Comparison of ENCODE assay signal across 16 cellular contexts in the genomic region with DNA sequence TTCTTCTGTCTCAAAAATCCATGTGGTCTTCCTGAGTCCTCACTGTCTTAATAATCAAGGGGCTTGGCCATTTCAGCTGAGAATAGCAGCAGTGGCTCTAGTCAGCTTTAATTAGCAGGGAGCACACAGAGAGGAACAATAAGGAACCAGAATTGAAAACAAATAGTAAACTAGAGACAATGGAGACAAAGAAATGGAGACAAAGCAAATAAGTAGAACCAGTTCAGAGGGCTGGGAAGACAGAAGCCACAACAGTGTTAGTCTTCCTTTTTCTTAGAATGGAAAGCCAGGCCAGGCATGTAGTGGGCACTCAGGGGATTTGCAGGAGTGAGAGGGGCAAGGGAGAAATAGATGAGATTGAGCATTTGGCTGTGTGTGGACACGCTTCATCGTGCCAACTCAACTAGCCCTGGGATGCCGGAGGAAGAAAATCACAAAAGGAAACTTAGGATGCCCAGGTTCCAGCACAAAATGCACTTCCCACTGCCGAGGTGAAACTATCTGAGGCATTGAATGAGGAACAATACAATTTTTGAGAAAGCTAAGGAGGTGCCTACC.
A peak's percentile ranks its signal among the peaks of the same experiment; 100 is the strongest.
DNase-seq lines count a peak whose midpoint lies in the region; ATAC-seq, FAIRE-seq and TF ChIP-seq lines count a peak whose summit lies in the region.
"Had no signal": no experiment of that assay in that cellular context is flagged by ENCODE, and none has a peak within 500 bp of the region (broad histone marks: within the 10 kb centered on the region; RNA-seq: fewer than 3 reads in every experiment).

No MANE protein-coding gene starts in this region.

- H4K20me1 ChIP-seq in astrocyte (ENCODE audit: insufficient read depth, low read length): peaks cover 4% of the 10 kb centered on the region

- H3K9ac ChIP-seq in astrocyte (ENCODE audit: low read length): no peak overlapping the region

- H3K27me3 Mint-ChIP-seq in astrocyte (ENCODE audit: low read depth, unreplicated experiment) (peaks cover 23% of the 10 kb centered on the region), nephron progenitor cell (ENCODE audit: low read depth, poor library complexity) (peaks cover 8% of the 10 kb centered on the region)
- H3K27me3 Mint-ChIP-seq: CD4-positive, alpha-beta memory T cell had no signal

- peak; percentile 35 for DNase-seq in H7
- peak; percentile 68 for DNase-seq in NCI-H2029 treated with DMSO at 0.1 percent for 48 hours (lab: John Stamatoyannopoulos, UW)
- no peak for DNase-seq in astrocyte (ENCODE audit: low read depth)
- DNase-seq in nephron progenitor cell: no peak
- no peak for DNase-seq in posterior vena cava (ENCODE audit: low spot score)
- DNase-seq in GM13977 (ENCODE audit: low spot score): no peak
- DNase-seq: activated CD4-positive, alpha-beta T cell treated with anti-CD3 and anti-CD28 coated beads for 4 hours; activated T-cell treated with anti-CD3 and anti-CD28 coated beads, Interleukin-2, amount 50 U/mL, for 4 hours; CD4-positive, alpha-beta memory T cell; NCI-H187; stimulated activated naive CD8-positive, alpha-beta T cell treated with anti-CD3 and anti-CD28 coated beads, Interleukin-15, amount 100 ng/mL, for 72 hours had no signal

- H3K79me2 ChIP-seq in astrocyte (ENCODE audit: insufficient read depth, low read length): no peaks in the 10 kb centered on the region

- H3K27ac ChIP-seq in astrocyte (ENCODE audit: low read depth, low read length): no peak overlapping the region
- H3K27ac ChIP-seq: coronary artery had no signal

- H3K36me3 ChIP-seq in H7 (replicated peaks; ENCODE audit: control insufficient read depth, insufficient read depth, low read length) (no peaks in the 10 kb centered on the region), astrocyte (ENCODE audit: insufficient read depth, low read length) (no peaks in the 10 kb centered on the region)

- H3K4me3 Mint-ChIP-seq in astrocyte (ENCODE audit: unreplicated experiment): no peak overlapping the region
- H3K4me3 Mint-ChIP-seq in nephron progenitor cell: no peak overlapping the region
- H3K4me3 Mint-ChIP-seq: activated T-cell treated with anti-CD3 and anti-CD28 coated beads, Interleukin-2, amount 50 U/mL, for 4 hours; CD4-positive, alpha-beta memory T cell; stimulated activated naive CD8-positive, alpha-beta T cell treated with anti-CD3 and anti-CD28 coated beads, Interleukin-15, amount 100 ng/mL, for 72 hours; T-helper 1 cell treated with Interleukin-12 subunit alpha and Interleukin-12 subunit beta and Interleukin-4 antibody, amounts not matched to agents 30 μg/mL and 1 μg/mL, for 36 hours had no signal

- FAIRE-seq in astrocyte (lab: Jason Lieb, UNC): no peak
- FAIRE-seq: HTR-8/SVneo had no signal

- peak overlapping the region; percentile 54 for H3K4me2 ChIP-seq in astrocyte (ENCODE audit: low read length)

- intact Hi-C loops in posterior vena cava (cut with DNase I): loop anchor here in 1 of 2 donors (1.0 kb wide), 1 partner anchor 47 kb away; no protein-coding TSS in a partner anchor

- H3K9me3 Mint-ChIP-seq in astrocyte (ENCODE audit: unreplicated experiment): peaks cover 1% of the 10 kb centered on the region
- H3K9me3 Mint-ChIP-seq in nephron progenitor cell: no peaks in the 10 kb centered on the region
- H3K9me3 Mint-ChIP-seq: activated T-cell treated with anti-CD3 and anti-CD28 coated beads, Interleukin-2, amount 50 U/mL, for 4 hours; stimulated activated naive CD8-positive, alpha-beta T cell treated with anti-CD3 and anti-CD28 coated beads, Interleukin-15, amount 100 ng/mL, for 72 hours; T-helper 1 cell treated with Interleukin-12 subunit alpha and Interleukin-12 subunit beta and Interleukin-4 antibody, amounts not matched to agents 30 μg/mL and 1 μg/mL, for 36 hours had no signal

- no peak overlapping the region for H2AFZ ChIP-seq in astrocyte (ENCODE audit: low read depth, low read length)

- H3K36me3 Mint-ChIP-seq in astrocyte (ENCODE audit: low read depth, unreplicated experiment): no peaks in the 10 kb centered on the region
- peaks cover 7% of the 10 kb centered on the region for H3K36me3 Mint-ChIP-seq in nephron progenitor cell (ENCODE audit: low read depth)
- H3K36me3 Mint-ChIP-seq: CD4-positive, alpha-beta memory T cell had no signal

- no peak for ATAC-seq in HG02678 (IDR thresholded peaks at IDR 0.05; ENCODE audit: unreplicated experiment)
- ATAC-seq: activated T-cell treated with anti-CD3 and anti-CD28 coated beads, Interleukin-2, amount 50 U/mL, for 4 hours; stimulated activated naive CD8-positive, alpha-beta T cell treated with anti-CD3 and anti-CD28 coated beads, Interleukin-15, amount 100 ng/mL, for 72 hours had no signal

- H3K4me3 ChIP-seq in H7 (ENCODE audit: insufficient read depth, low read depth, low read length) (no peak overlapping the region), astrocyte (ENCODE audit: insufficient read depth, low read depth, low read length) (no peak overlapping the region)
- H3K4me3 ChIP-seq: coronary artery, lung had no signal

- H3K27ac Mint-ChIP-seq in astrocyte (ENCODE audit: unreplicated experiment) (no peak overlapping the region), nephron progenitor cell (peak overlapping the region; percentile 50)
- H3K27ac Mint-ChIP-seq: T-helper 1 cell treated with Interleukin-12 subunit alpha and Interleukin-12 subunit beta and Interleukin-4 antibody, amounts not matched to agents 30 μg/mL and 1 μg/mL, for 36 hours had no signal

- no peaks in the 10 kb centered on the region for H3K9me3 ChIP-seq in astrocyte (ENCODE audit: insufficient read depth, low read depth, low read length)

- no peak for TF ChIP-seq CTCF in astrocyte (IDR thresholded peaks at IDR 0.05; ENCODE audit: insufficient read depth, low read depth, low read length)
- no peak for TF ChIP-seq CTCF in nephron progenitor cell (IDR thresholded peaks at IDR 0.05)
- TF ChIP-seq CTCF in GM13977 (IDR thresholded peaks at IDR 0.05; ENCODE audit: extremely low read depth, insufficient read depth, missing control alignments): no peak

- H3K27me3 ChIP-seq in H7 (ENCODE audit: control insufficient read depth, insufficient read depth, low read length) (no peaks in the 10 kb centered on the region), astrocyte (ENCODE audit: insufficient read depth, low read length) (peaks cover 17% of the 10 kb centered on the region)

- H3K4me1 ChIP-seq in astrocyte (ENCODE audit: insufficient read depth, low read length): peaks cover 37% of the 10 kb centered on the region

- H3K4me1 Mint-ChIP-seq in astrocyte (ENCODE audit: low read depth, unreplicated experiment) (peaks cover 17% of the 10 kb centered on the region), nephron progenitor cell (peaks cover 43% of the 10 kb centered on the region)

- in situ Hi-C loops in GM13977 (cut with MboI; ENCODE audit: low pct_unique_long_range_greater_than_20kb, low sequenced_read_pairs, unreplicated experiment): no loop called here

Comparison
In these comparisons a context has a peak if more than half of its experiments do, and no peak if none do; other contexts are left out.
1. DNase-seq: peak in H7 (single experiment) and NCI-H2029 treated with DMSO at 0.1 percent for 48 hours (single experiment); none in astrocyte (single experiment), nephron progenitor cell (single experiment), posterior vena cava (single experiment) and GM13977 (single experiment).